8 cellular contexts compared by ENCODE assay signal in the genomic region with DNA sequence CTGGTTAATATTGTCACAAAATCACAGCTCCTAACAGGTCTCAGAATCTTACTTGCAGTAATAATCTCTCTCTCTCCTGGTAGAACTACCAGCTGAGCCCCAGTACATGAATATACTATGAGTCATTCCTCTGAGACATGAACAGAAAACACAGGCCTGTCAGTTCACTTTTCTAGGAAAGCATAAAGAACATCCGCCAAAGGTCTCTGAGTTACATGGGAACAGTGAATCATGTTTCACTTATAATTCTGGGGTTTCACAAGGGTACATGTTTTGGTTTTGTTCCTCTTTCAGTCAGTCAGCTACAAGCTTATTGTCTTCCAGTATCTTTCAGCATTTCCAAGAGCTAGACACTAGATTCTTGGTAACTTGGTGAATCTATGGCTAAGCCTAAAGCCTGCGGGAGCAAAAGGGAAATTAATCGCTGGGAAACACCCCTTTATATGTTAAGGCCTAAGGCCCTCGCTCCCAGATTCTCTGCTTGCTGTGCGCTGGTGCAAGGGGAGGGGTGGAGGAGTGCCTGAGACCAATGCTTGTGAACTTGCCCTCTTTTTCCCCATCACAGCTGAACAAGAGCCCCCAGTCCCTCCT. TPM values are rescaled to one million over a fixed set of nuclear protein-coding genes. Genes with fewer than 3 reads are reported as not detected.
DNase-seq lines count a peak whose midpoint lies in the region; ATAC-seq and TF ChIP-seq lines count a peak whose summit lies in the region.

No MANE protein-coding gene starts in this region.

- H3K4me3 Mint-ChIP-seq in T-helper 2 cell treated with Interferon-gamma antibody and Interleukin-4, amounts not matched to agents 5 μg/mL and 100 μg/mL, for 36 hours = peak overlapping the region; percentile 52
- H3K4me3 Mint-ChIP-seq in naive thymus-derived CD4-positive, alpha-beta T cell = peak overlapping the region in 2 of 10 donors; percentile 59 to 62

- H3K4me1 ChIP-seq in duodenal mucosa (ENCODE audit: control insufficient read depth in 1 of 2, insufficient read depth in 2 of 2, low read length in 2 of 2) = peaks cover 0 to 9% of the 10 kb centered on the region in 2 donors
- no peaks in the 10 kb centered on the region for H3K4me1 ChIP-seq in naive thymus-derived CD4-positive, alpha-beta T cell (ENCODE audit: control insufficient read depth in 2 of 2, insufficient read depth in 2 of 2, low read length in 2 of 2)
- H3K4me1 ChIP-seq in aorta (ENCODE audit: control insufficient read depth in 1 of 2, insufficient read depth in 2 of 2, low read length in 2 of 2) = no peaks in the 10 kb centered on the region

- POLR2A ChIA-PET in naive thymus-derived CD4-positive, alpha-beta T cell (lab: Charles Lee) = interaction anchor here (1.4 to 1.7 kb wide), 2 partner anchors 22 to 74 kb away, joined by 3 read pairs; no protein-coding TSS in a partner anchor

- H3K27ac ChIP-seq in duodenal mucosa (ENCODE audit: low read depth, low read length) = peak overlapping the region; percentile 35
- H3K27ac ChIP-seq in naive thymus-derived CD4-positive, alpha-beta T cell (ENCODE audit: low read depth, low read length) = peak overlapping the region; percentile 17
- H3K27ac ChIP-seq in aorta (ENCODE audit: low read depth in 1 of 2, low read length in 2 of 2) = peak overlapping the region; percentile 84 to 97

- no peak overlapping the region for H3K9ac ChIP-seq in duodenal mucosa (ENCODE audit: low read depth in 1 of 2, low read length in 2 of 2)

- CTCF ChIA-PET in naive thymus-derived CD4-positive, alpha-beta T cell (lab: Charles Lee) = interaction anchor here (0.6 to 2.2 kb wide), 2 partner anchors 11 to 53 kb away, joined by 5 to 11 read pairs; no protein-coding TSS in a partner anchor

- H3K27ac Mint-ChIP-seq in T-helper 2 cell treated with Interferon-gamma antibody and Interleukin-4, amounts not matched to agents 5 μg/mL and 100 μg/mL, for 36 hours = peak overlapping the region; percentile 79
- H3K27ac Mint-ChIP-seq in naive thymus-derived CD4-positive, alpha-beta T cell = peak overlapping the region; percentile 28 to 85 (median 68)

- peaks cover 23% of the 10 kb centered on the region for H3K4me1 Mint-ChIP-seq in T-helper 2 cell treated with Interferon-gamma antibody and Interleukin-4, amounts not matched to agents 5 μg/mL and 100 μg/mL, for 36 hours (ENCODE audit: low read depth)
- H3K4me1 Mint-ChIP-seq in naive thymus-derived CD4-positive, alpha-beta T cell = peaks cover 0 to 32% (median 10%) of the 10 kb centered on the region in 7 donors

- no peaks in the 10 kb centered on the region for H3K9me3 ChIP-seq in duodenal mucosa (ENCODE audit: control insufficient read depth in 1 of 2, low read length in 2 of 2)
- no peaks in the 10 kb centered on the region for H3K9me3 ChIP-seq in naive thymus-derived CD4-positive, alpha-beta T cell (ENCODE audit: control insufficient read depth in 2 of 3, low read length in 3 of 3)
- no peaks in the 10 kb centered on the region for H3K9me3 ChIP-seq in aorta (ENCODE audit: control insufficient read depth, low read length)

- peaks cover 51% of the 10 kb centered on the region for H3K36me3 Mint-ChIP-seq in T-helper 2 cell treated with Interferon-gamma antibody and Interleukin-4, amounts not matched to agents 5 μg/mL and 100 μg/mL, for 36 hours (ENCODE audit: low read depth)
- H3K36me3 Mint-ChIP-seq in naive thymus-derived CD4-positive, alpha-beta T cell = peaks cover 7 to 45% (median 22%) of the 10 kb centered on the region in 5 donors

- ATAC-seq in GM19324 (IDR thresholded peaks at IDR 0.05; ENCODE audit: low FRiP score, unreplicated experiment) (peak; percentile 76), HG03280 (IDR thresholded peaks at IDR 0.05; ENCODE audit: unreplicated experiment) (peak; percentile 94), aorta (ENCODE audit: low FRiP score) (peak; percentile 87)
- ATAC-seq in naive thymus-derived CD4-positive, alpha-beta T cell = peak; percentile 88

- peak; percentile 61 for DNase-seq in AG09319 (ENCODE audit: extremely low read depth, low read depth)
- peak; percentile 63 for DNase-seq in T-helper 2 cell treated with Interferon-gamma antibody and Interleukin-4, amounts not matched to agents 5 μg/mL and 100 μg/mL, for 36 hours (ENCODE audit: low spot score)
- DNase-seq in naive thymus-derived CD4-positive, alpha-beta T cell = peak in 1 of 9 donors; percentile 24
- no peak for DNase-seq in aorta
- no peak for DNase-seq in NCI-H2081 (lab: John Stamatoyannopoulos, UW)

- no peaks in the 10 kb centered on the region for H3K27me3 Mint-ChIP-seq in T-helper 2 cell treated with Interferon-gamma antibody and Interleukin-4, amounts not matched to agents 5 μg/mL and 100 μg/mL, for 36 hours (ENCODE audit: low read depth)
- H3K27me3 Mint-ChIP-seq in naive thymus-derived CD4-positive, alpha-beta T cell = no peaks in the 10 kb centered on the region

- H3K36me3 ChIP-seq in duodenal mucosa (ENCODE audit: control insufficient read depth in 1 of 2, insufficient read depth in 2 of 2, low read length in 2 of 2) (peaks cover 24 to 72% of the 10 kb centered on the region in 2 donors), aorta (ENCODE audit: control insufficient read depth in 1 of 2, insufficient read depth in 2 of 2, low read length in 1 of 2) (peaks cover 3 to 7% of the 10 kb centered on the region in 2 donors)
- H3K36me3 ChIP-seq in naive thymus-derived CD4-positive, alpha-beta T cell (ENCODE audit: control insufficient read depth in 2 of 3, insufficient read depth in 3 of 3, low read length in 3 of 3) = peaks cover 7 to 83% (median 10%) of the 10 kb centered on the region in 3 experiments

- H3K27me3 ChIP-seq in duodenal mucosa (ENCODE audit: control insufficient read depth in 1 of 2, insufficient read depth in 2 of 2, low read length in 2 of 2) (no peaks in the 10 kb centered on the region), aorta (ENCODE audit: control insufficient read depth in 1 of 2, insufficient read depth in 2 of 2, low read length in 1 of 2) (no peaks in the 10 kb centered on the region)
- no peaks in the 10 kb centered on the region for H3K27me3 ChIP-seq in naive thymus-derived CD4-positive, alpha-beta T cell (ENCODE audit: control insufficient read depth in 2 of 2, insufficient read depth in 2 of 2, low read length in 2 of 2)

- intact Hi-C loops in naive thymus-derived CD4-positive, alpha-beta T cell (cut with micrococcal nuclease) = loop anchor here in 1 of 2 donors (2.0 kb wide), 1 partner anchor 52 kb away; no protein-coding TSS in a partner anchor
- intact Hi-C loops in aorta (cut with DNase I) = no loop called here

- 49 to 51% methylated on average over 5 of the region's 5 CpGs for WGBS in aorta, 2 donors

- H3K4me3 ChIP-seq in duodenal mucosa (ENCODE audit: low read depth in 1 of 2, low read length in 2 of 2) (peak overlapping the region in 1 of 2 donors; percentile 9), aorta (ENCODE audit: low read length in 2 of 2) (no peak overlapping the region)
- H3K4me3 ChIP-seq in naive thymus-derived CD4-positive, alpha-beta T cell (ENCODE audit: low read length) = no peak overlapping the region

- no peaks in the 10 kb centered on the region for H3K9me3 Mint-ChIP-seq in T-helper 2 cell treated with Interferon-gamma antibody and Interleukin-4, amounts not matched to agents 5 μg/mL and 100 μg/mL, for 36 hours
- H3K9me3 Mint-ChIP-seq in naive thymus-derived CD4-positive, alpha-beta T cell = no peaks in the 10 kb centered on the region

- no peak for TF ChIP-seq CTCF in AG09319 (IDR thresholded peaks at IDR 0.05; ENCODE audit: low read depth, low read length)

RNA-seq across cellular contexts. Expression of a gene that starts 31.7 kb away (rescaled TPM):
- total RNA-seq in naive thymus-derived CD4-positive, alpha-beta T cell = 10 to 100 TPM in 4 of 5 experiments, 1 to 10 TPM in 1; 9.1 to 80.5 (median 33.7) TPM
- polyA plus RNA-seq in naive thymus-derived CD4-positive, alpha-beta T cell = 10 to 100 TPM; 29.8 to 39.2 TPM
- total RNA-seq in aorta = 10 to 100 TPM; 56.2 to 81.1 TPM
- 10 to 100 TPM; 54.1 to 69.1 TPM for polyA plus RNA-seq in aorta

RNA-seq across cellular contexts. Expression of a gene that starts 44.9 kb away (rescaled TPM):
- 100 to 1,000 TPM in 2 of 5 experiments, 10 to 100 TPM in 3; 38.3 to 108 (median 61.7) TPM for total RNA-seq in naive thymus-derived CD4-positive, alpha-beta T cell
- 10 to 100 TPM; 37.0 to 46.5 TPM for polyA plus RNA-seq in naive thymus-derived CD4-positive, alpha-beta T cell
- total RNA-seq in aorta = 10 to 100 TPM; 37.8 to 45.2 TPM
- polyA plus RNA-seq in aorta = 100 to 1,000 TPM in 1 of 2 donors, 10 to 100 TPM in 1; 30.3 to 128 TPM

RNA-seq across cellular contexts. Expression of a gene that starts 56.7 kb away (rescaled TPM):
- total RNA-seq in naive thymus-derived CD4-positive, alpha-beta T cell = 1 to 10 TPM in 1 of 5 experiments, under 1 TPM in 3, not detected in 1; 0.27 to 1.5 (median 0.61) TPM
- polyA plus RNA-seq in naive thymus-derived CD4-positive, alpha-beta T cell = under 1 TPM; 0.54 to 0.92 TPM
- total RNA-seq in aorta = 1 to 10 TPM; 1.2 to 2.7 TPM
- polyA plus RNA-seq in aorta = 1 to 10 TPM in 1 of 2 donors, under 1 TPM in 1; 0.56 to 3.0 TPM

Comparison
In these comparisons a context has a peak if more than half of its experiments do, and no peak if none do; other contexts are left out.
1. DNase-seq: peak in AG09319 (single experiment) and T-helper 2 cell treated with Interferon-gamma antibody and Interleukin-4, amounts not matched to agents 5 μg/mL and 100 μg/mL, for 36 hours (single experiment); none in aorta (0 of 2) and NCI-H2081 (0 of 2).
2. H3K27ac ChIP-seq: peak in every context shown above with its lines; median percentile 90 in aorta; 35 in duodenal mucosa; 17 in naive thymus-derived CD4-positive, alpha-beta T cell.
3. Peak in every context shown above with its lines, with median percentiles within 50 percentile points of each other: ATAC-seq.